Comparison of ENCODE assay signal across 8 cellular contexts in the genomic region with DNA sequence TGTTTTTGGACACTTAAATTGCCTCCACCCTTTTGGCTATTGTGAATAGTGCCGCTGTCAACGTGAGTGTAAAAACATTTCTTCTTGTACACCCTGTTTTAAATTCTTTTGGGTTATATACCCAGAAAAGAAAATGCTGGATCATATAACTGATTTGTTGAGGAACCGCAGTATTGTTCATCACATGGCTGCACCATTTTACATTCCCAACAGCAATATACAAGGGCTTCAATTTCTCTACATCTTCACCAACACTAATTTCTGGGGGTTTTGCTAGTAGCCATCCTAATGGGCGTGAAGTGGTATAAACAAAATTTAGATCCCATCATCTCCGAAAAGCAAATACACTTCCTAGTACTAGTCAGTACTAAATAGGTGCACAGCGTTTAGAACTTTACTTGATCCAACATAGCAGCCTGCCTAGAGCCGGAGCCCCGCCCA. TPM values are rescaled to one million over a fixed set of nuclear protein-coding genes. Genes with fewer than 3 reads are reported as not detected.
DNase-seq lines count a peak whose midpoint lies in the region; ATAC-seq and TF ChIP-seq lines count a peak whose summit lies in the region.

No MANE protein-coding gene starts in this region.

- TF ChIP-seq CTCF in GM12864 (IDR thresholded peaks at IDR 0.05; ENCODE audit: low read depth, low read length, missing control alignments), result no peak
- no peak for TF ChIP-seq CTCF in OCI-LY7 (conservative IDR thresholded peaks at IDR 0.05; ENCODE audit: low read length)
- TF ChIP-seq CTCF in epithelial cell of proximal tubule (conservative IDR thresholded peaks at IDR 0.05; ENCODE audit: low read depth, low read length), result no peak
- TF ChIP-seq CTCF in prostate gland (IDR thresholded peaks at IDR 0.05), result no peak

- CTCF ChIA-PET in OCI-LY7 (lab: Charles Lee; ENCODE audit: unreplicated experiment), result no interaction called here

- no peaks in the 10 kb centered on the region for H3K79me2 ChIP-seq in OCI-LY7 (ENCODE audit: insufficient read depth, low read depth, low read length)

- no peaks in the 10 kb centered on the region for H4K20me1 ChIP-seq in OCI-LY7 (ENCODE audit: insufficient read depth, low read length)

- DNase-seq in GM12864 (ENCODE audit: low read depth) (no peak), OCI-LY7 (ENCODE audit: low spot score) (no peak), epithelial cell of proximal tubule (ENCODE audit: low read depth) (no peak), prostate gland (ENCODE audit: low spot score) (no peak), hypothalamus (lab: John Stamatoyannopoulos, UW) (no peak), DMS 273 treated with DMSO at 0.1 percent for 48 hours (lab: John Stamatoyannopoulos, UW) (no peak), NOMO-1 (lab: John Stamatoyannopoulos, UW; ENCODE audit: unreplicated experiment in 2 of 2) (no peak)

- intact Hi-C loops in OCI-LY7 (cut with micrococcal nuclease; ENCODE audit: unreplicated experiment), result loop anchor here (1.0 to 2.0 kb wide), 2 partner anchors 50 to 119 kb away; a partner anchor contains a TSS
- intact Hi-C loops in prostate gland (cut with DNase I), result loop anchor here (2.0 kb wide), 1 partner anchor 49 kb away; a partner anchor contains a TSS

- peak overlapping the region; percentile 22 for H3K27ac ChIP-seq in OCI-LY7 (ENCODE audit: low read depth, low read length, poor library complexity, severe bottlenecking)
- H3K27ac ChIP-seq in prostate gland, result peak overlapping the region; percentile 95 to 96

- H3K9me3 ChIP-seq in OCI-LY7 (ENCODE audit: low read length) (no peaks in the 10 kb centered on the region), prostate gland (no peaks in the 10 kb centered on the region)

- no peaks in the 10 kb centered on the region for H3K9me2 ChIP-seq in OCI-LY7 (ENCODE audit: insufficient read depth, low read length)

- TSS peak; percentile 73 for BruUV-seq in OCI-LY7 (replicated peaks; lab: Mats Ljungman, UMichigan)

- H2AFZ ChIP-seq in OCI-LY7 (ENCODE audit: low read length), result peak overlapping the region; percentile 47; the same call in 1 of the 2 replicates

- 10% methylated on average over 8 of the region's 8 CpGs for WGBS in prostate gland

- H3K36me3 ChIP-seq in OCI-LY7 (ENCODE audit: insufficient read depth, low read length) (peaks cover 14% of the 10 kb centered on the region), prostate gland (no peaks in the 10 kb centered on the region)

- POLR2A ChIA-PET in OCI-LY7 (lab: Charles Lee), result interaction anchor here (0.6 to 2.4 kb wide), 2 partner anchors 12 to 42 kb away, joined by 4 to 13 read pairs; no protein-coding TSS in a partner anchor

- peak overlapping the region; percentile 92 for H3K4me3 ChIP-seq in GM12864 (ENCODE audit: low read depth, low read length)
- peak overlapping the region; percentile 81 for H3K4me3 ChIP-seq in OCI-LY7 (ENCODE audit: low read depth, low read length, poor library complexity, severe bottlenecking)
- peak overlapping the region; percentile 71 for H3K4me3 ChIP-seq in epithelial cell of proximal tubule (ENCODE audit: low read depth, low read length)
- peak overlapping the region; percentile 84 to 86 for H3K4me3 ChIP-seq in prostate gland

- no peak for TF ChIP-seq POLR2A in prostate gland (IDR thresholded peaks at IDR 0.05)

- ATAC-seq in HG02973 (IDR thresholded peaks at IDR 0.05; ENCODE audit: unreplicated experiment), result no peak

- H3K4me2 ChIP-seq in OCI-LY7 (ENCODE audit: low read length), result peak overlapping the region; percentile 95

- H3K27me3 ChIP-seq in prostate gland (replicated peaks; ENCODE audit: insufficient read depth), result no peaks in the 10 kb centered on the region

- H3K4me1 ChIP-seq in OCI-LY7 (ENCODE audit: insufficient read depth, low read length, poor library complexity, severe bottlenecking) (peaks cover 18% of the 10 kb centered on the region), prostate gland (replicated peaks) (no peaks in the 10 kb centered on the region)

RNA-seq across cellular contexts. Expression of a gene that starts 0.6 kb away (rescaled TPM):
- 9.7 and 12.3 TPM in 2 replicates for total RNA-seq in OCI-LY7 (2014; rRNA removed; shearing (Covaris generic))
- total RNA-seq in OCI-LY7 (2022), result 17.5 and 20.9 TPM in 2 replicates
- total RNA-seq in epithelial cell of proximal tubule, result 15.1 and 30.7 TPM in 2 replicates
- total RNA-seq in prostate gland, result 10 to 100 TPM; 16.5 to 17.7 TPM

RNA-seq across cellular contexts. Expression of a gene that starts 39.4 kb away (rescaled TPM):
- 33.0 and 42.1 TPM in 2 replicates for total RNA-seq in OCI-LY7 (2014; rRNA removed; shearing (Covaris generic))
- total RNA-seq in OCI-LY7 (2022), result 23.3 and 24.8 TPM in 2 replicates
- total RNA-seq in epithelial cell of proximal tubule, result 158 and 190 TPM in 2 replicates
- total RNA-seq in prostate gland, result 10 to 100 TPM; 17.2 to 39.6 TPM

RNA-seq across cellular contexts. Expression of a gene that starts 49.6 kb away (rescaled TPM):
- total RNA-seq in OCI-LY7 (2014; rRNA removed; shearing (Covaris generic)), result 6.1 and 7.5 TPM in 2 replicates
- total RNA-seq in OCI-LY7 (2022) (8.3 and 8.4 TPM in 2 replicates), epithelial cell of proximal tubule (12.9 and 15.4 TPM in 2 replicates), prostate gland (10 to 100 TPM; 21.3 to 23.0 TPM)
